In the genomic region with DNA sequence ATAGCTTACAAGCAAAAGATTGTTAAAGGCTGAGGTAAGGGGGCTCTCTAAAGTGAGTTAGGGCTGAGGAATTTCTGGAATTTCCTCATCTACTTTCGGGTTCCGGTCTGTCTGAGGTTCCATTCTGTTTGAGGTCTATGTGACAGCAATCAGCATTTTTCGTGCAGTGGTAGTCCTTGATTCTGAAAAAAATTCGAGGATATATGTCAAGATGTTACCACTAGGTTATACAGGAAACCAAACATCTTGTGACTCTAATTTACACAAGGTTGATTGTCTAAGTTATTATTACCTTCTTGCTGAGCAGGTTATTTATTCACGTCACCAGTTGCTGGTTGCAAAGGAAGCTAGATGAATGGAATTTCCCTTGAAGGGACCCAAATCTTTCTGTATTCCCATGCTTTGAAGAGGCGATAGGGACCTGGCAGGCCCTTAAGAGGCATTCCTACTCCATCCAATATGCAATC, we compare ENCODE assay signal across 13 cellular contexts. TPM values are rescaled to one million over a fixed set of nuclear protein-coding genes. Genes with fewer than 3 reads are reported as not detected.
DNase-seq lines count a peak whose midpoint lies in the region; ATAC-seq, FAIRE-seq and TF ChIP-seq lines count a peak whose summit lies in the region.
"Had no signal": no experiment of that assay in that cellular context is flagged by ENCODE, and none has a peak within 500 bp of the region (broad histone marks: within the 10 kb centered on the region; RNA-seq: fewer than 3 reads in every experiment).

No MANE protein-coding gene starts in this region.

- no peak for ATAC-seq in HG03039 (IDR thresholded peaks at IDR 0.05; ENCODE audit: unreplicated experiment)
- ATAC-seq in HG03460 (IDR thresholded peaks at IDR 0.05; ENCODE audit: unreplicated experiment) = no peak
- ATAC-seq: stimulated activated naive CD8-positive, alpha-beta T cell treated with anti-CD3 and anti-CD28 coated beads, Interleukin-15, Interleukin-2, amounts not matched to agents 100 U/mL and 50 U/mL, for 24 hours had no signal

- H3K4me1 ChIP-seq in ascending aorta (no peaks in the 10 kb centered on the region), uterus (no peaks in the 10 kb centered on the region)

- no peaks in the 10 kb centered on the region for H3K27me3 ChIP-seq in bronchial epithelial cell (ENCODE audit: control insufficient read depth, insufficient read depth, low read length)
- H3K27me3 ChIP-seq in ascending aorta = no peaks in the 10 kb centered on the region
- H3K27me3 ChIP-seq in uterus = no peaks in the 10 kb centered on the region

- H3K36me3 ChIP-seq in bronchial epithelial cell (ENCODE audit: control insufficient read depth, insufficient read depth, low read length) = no peaks in the 10 kb centered on the region
- H3K36me3 ChIP-seq in ascending aorta = no peaks in the 10 kb centered on the region
- H3K36me3 ChIP-seq in uterus = no peaks in the 10 kb centered on the region

- intact Hi-C loops in ascending aorta (cut with DNase I) (loop anchor here (10.0 kb wide), 1 partner anchor 504 kb away; no protein-coding TSS in a partner anchor), uterus (cut with DNase I; ENCODE audit: low total_unique reads) (no loop called here)

- H3K4me3 ChIP-seq in AG04449 (ENCODE audit: low read depth, low read length) = no peak overlapping the region
- no peak overlapping the region for H3K4me3 ChIP-seq in bronchial epithelial cell (ENCODE audit: low read depth, low read length)
- H3K4me3 ChIP-seq in ascending aorta = no peak overlapping the region
- no peak overlapping the region for H3K4me3 ChIP-seq in uterus

- H3K9me3 ChIP-seq in ascending aorta (no peaks in the 10 kb centered on the region), uterus (no peaks in the 10 kb centered on the region)

- TF ChIP-seq CTCF in AG04449 (IDR thresholded peaks at IDR 0.05; ENCODE audit: insufficient read depth, low read length, missing control alignments) (no peak), bronchial epithelial cell (IDR thresholded peaks at IDR 0.05; ENCODE audit: insufficient read depth, low read length, severe bottlenecking) (no peak), ascending aorta (IDR thresholded peaks at IDR 0.05) (no peak), uterus (IDR thresholded peaks at IDR 0.05) (no peak)

- CTCF ChIA-PET in AG04449 (lab: Yijun Ruan, JAX) = interaction anchor here (0.9 to 1.6 kb wide), 4 partner anchors 12 to 321 kb away, joined by 3 to 8 read pairs (median 3); no protein-coding TSS in a partner anchor

- FAIRE-seq in bronchial epithelial cell (lab: Jason Lieb, UNC) = no peak
- FAIRE-seq: endometrium had no signal

- DNase-seq in AG04449 (ENCODE audit: low read depth, low spot score) (peak; percentile 4), HuH-7.5 (ENCODE audit: low spot score) (peak; percentile 2), bronchial epithelial cell (ENCODE audit: low read depth) (peak; percentile 76), kidney glomerular epithelial cell (lab: John Stamatoyannopoulos, UW) (peak; percentile 87), ascending aorta (ENCODE audit: low spot score in 2 of 2) (no peak), uterus (no peak)
- DNase-seq: stimulated activated naive CD8-positive, alpha-beta T cell treated with anti-CD3 and anti-CD28 coated beads, Interleukin-15, Interleukin-2, amounts not matched to agents 100 U/mL and 50 U/mL, for 24 hours had no signal

- no peak for TF ChIP-seq POLR2A in uterus (IDR thresholded peaks at IDR 0.05)

- POLR2A ChIA-PET in AG04449 (lab: Yijun Ruan, JAX) = no interaction called here

- H3K27ac ChIP-seq in ascending aorta = no peak overlapping the region
- H3K27ac ChIP-seq in uterus = no peak overlapping the region

RNA-seq across cellular contexts. Expression of gene RLN2, which starts 35.2 kb away (rescaled TPM):
- total RNA-seq in bronchial epithelial cell = 0.26 and 0.90 TPM in 2 replicates
- not detected for total RNA-seq in ascending aorta
- total RNA-seq in uterus = 1 to 10 TPM in 1 of 4 donors, not detected in 3; 1.3 TPM
- total RNA-seq: mucosa of gallbladder had no signal

RNA-seq across cellular contexts. Expression of gene INSL4, which starts 38.1 kb away (rescaled TPM):
- total RNA-seq in bronchial epithelial cell (0.26 TPM in 1 of 2 replicates, not detected in the other), ascending aorta (not detected), uterus (not detected)
- total RNA-seq: activated T-helper 2 cell treated with anti-CD3 and anti-CD28 coated beads, Interferon-gamma antibody, Interleukin-2, Interleukin-4, amounts not matched to agents 10 μg/mL and 5 μg/mL and 100 μg/mL, durations not matched to agents 14 hours and 24 hours and 36 hours; B cell; mucosa of gallbladder had no signal

Comparison
In these comparisons a context has a peak if more than half of its experiments do, and no peak if none do; other contexts are left out.
1. DNase-seq: peak in AG04449 (single experiment), HuH-7.5 (single experiment), bronchial epithelial cell (single experiment) and kidney glomerular epithelial cell (single experiment); none in ascending aorta (0 of 2) and uterus (0 of 2).